Comparison of ENCODE assay signal across 12 cellular contexts in the genomic region with DNA sequence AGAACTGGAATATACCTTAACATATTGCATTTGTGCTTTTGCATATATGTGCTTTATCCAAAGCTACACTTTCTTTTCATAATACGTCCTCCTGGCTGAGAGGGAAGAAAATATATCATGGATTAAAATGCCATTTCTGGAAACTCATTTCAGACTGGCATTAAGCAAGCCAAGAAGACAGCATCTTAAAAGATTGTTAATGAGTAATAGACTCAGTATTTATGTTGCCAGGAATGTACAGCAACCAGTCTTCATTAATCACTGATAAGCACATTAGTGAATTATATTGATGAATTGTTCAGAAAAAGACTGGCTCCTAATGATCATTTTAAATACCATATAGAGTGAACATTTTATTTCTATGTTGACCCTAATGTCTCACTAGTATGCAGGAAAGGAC.
A peak's percentile ranks its signal among the peaks of the same experiment; 100 is the strongest.
DNase-seq lines count a peak whose midpoint lies in the region; ATAC-seq and TF ChIP-seq lines count a peak whose summit lies in the region.
"Had no signal": no experiment of that assay in that cellular context is flagged by ENCODE, and none has a peak within 500 bp of the region (broad histone marks: within the 10 kb centered on the region; RNA-seq: fewer than 3 reads in every experiment).

No MANE protein-coding gene starts in this region.

- H3K27ac ChIP-seq in hepatocyte = no peak overlapping the region

- DNase-seq in fibroblast of the aortic adventitia (ENCODE audit: low read depth) (peak; percentile 18), retinal pigment epithelial cell (ENCODE audit: low read depth) (peak; percentile 45), NCI-H82 treated with DMSO at 0.1 percent for 48 hours (lab: John Stamatoyannopoulos, UW; ENCODE audit: unreplicated experiment) (no peak), hepatocyte (ENCODE audit: low spot score) (no peak)
- DNase-seq: Caco-2; CD8-positive, alpha-beta T cell; DND-41; GF-D8; IMR-90 had no signal

- ATAC-seq in SK-N-SH treated with all-trans-retinoic acid at 6 μM for 48 hours (no peak), GM19397 (IDR thresholded peaks at IDR 0.05; ENCODE audit: unreplicated experiment) (no peak)
- ATAC-seq: CD8-positive, alpha-beta T cell; HCT116 had no signal

- 76% methylated on average over 1 of the region's 1 CpG for WGBS in hepatocyte (ENCODE audit: low lambda C conversion rate, missing lambda C conversion rate)

- H3K9me3 ChIP-seq in hepatocyte (ENCODE audit: low read depth) = no peaks in the 10 kb centered on the region
- H3K9me3 ChIP-seq: Caco-2 had no signal

- no peaks in the 10 kb centered on the region for H3K4me1 ChIP-seq in hepatocyte (ENCODE audit: insufficient read depth)
- H3K4me1 ChIP-seq: Caco-2 had no signal

- no peaks in the 10 kb centered on the region for H3K36me3 ChIP-seq in hepatocyte (replicated peaks; ENCODE audit: insufficient read depth, low read depth)

- no peak overlapping the region for H3K4me2 ChIP-seq in hepatocyte

- no peaks in the 10 kb centered on the region for H3K79me2 ChIP-seq in hepatocyte

- H3K4me3 ChIP-seq in fibroblast of the aortic adventitia (ENCODE audit: low read depth, low read length) = no peak overlapping the region
- H3K4me3 ChIP-seq in retinal pigment epithelial cell (ENCODE audit: low read length) = no peak overlapping the region
- no peak overlapping the region for H3K4me3 ChIP-seq in hepatocyte

- no peaks in the 10 kb centered on the region for H3K27me3 ChIP-seq in hepatocyte

- no peaks in the 10 kb centered on the region for H4K20me1 ChIP-seq in hepatocyte (ENCODE audit: insufficient read depth, poor library complexity, severe bottlenecking)

- H2AFZ ChIP-seq in hepatocyte = no peak overlapping the region

- no peaks in the 10 kb centered on the region for H3K9me2 ChIP-seq in hepatocyte (replicated peaks; ENCODE audit: insufficient read depth)

- no peak for TF ChIP-seq CTCF in fibroblast of the aortic adventitia (IDR thresholded peaks at IDR 0.05; ENCODE audit: insufficient read depth, low read length)
- no peak for TF ChIP-seq CTCF in retinal pigment epithelial cell (conservative IDR thresholded peaks at IDR 0.05; ENCODE audit: low read depth, low read length)
- TF ChIP-seq CTCF in hepatocyte (IDR thresholded peaks at IDR 0.05; ENCODE audit: poor library complexity) = no peak

TF ChIP-seq in SK-N-SH treated with all-trans-retinoic acid at 6 μM for 48 hours, 23 proteins besides CTCF, POLR2A, EP300 and RAD21:
- TF ChIP-seq ZC3H10 (CRISPR knock-in tag; IDR thresholded peaks at IDR 0.05) (no peak), ISL1 (CRISPR knock-in tag; IDR thresholded peaks at IDR 0.05) (peak; percentile 74)
TF ChIP-seq in SK-N-SH treated with all-trans-retinoic acid at 6 μM for 48 hours: peak in this region for 1.

Comparison
In these comparisons a context has a peak if more than half of its experiments do, and no peak if none do; other contexts are left out.
1. DNase-seq: peak in fibroblast of the aortic adventitia (single experiment) and retinal pigment epithelial cell (single experiment); none in NCI-H82 treated with DMSO at 0.1 percent for 48 hours (single experiment) and hepatocyte (single experiment).